Comparison of ENCODE assay signal across 2 cellular contexts in genomic region chr5:56282241-56282640, GRCh38.
TF ChIP-seq lines count a peak whose summit lies in the region.

No MANE protein-coding gene starts in this region.

TF ChIP-seq in IMR-90, 13 proteins besides CTCF, POLR2A, EP300 and RAD21 (continued from another document):
- no peak for TF ChIP-seq FOS (IDR thresholded peaks at IDR 0.05; ENCODE audit: low read depth, low read length)
- no peak for TF ChIP-seq MXI1 (IDR thresholded peaks at IDR 0.05; ENCODE audit: borderline replicate concordance, low read depth, low read length)
- TF ChIP-seq BHLHE40 (IDR thresholded peaks at IDR 0.05; ENCODE audit: low read depth, low read length): no peak
- no peak for TF ChIP-seq MAFK (IDR thresholded peaks at IDR 0.05; ENCODE audit: low read depth, low read length)
- TF ChIP-seq CEBPB (IDR thresholded peaks at IDR 0.05; ENCODE audit: low read depth, low read length): no peak
- no peak for TF ChIP-seq SMC3 (IDR thresholded peaks at IDR 0.05; ENCODE audit: low read depth, low read length)
- no peak for TF ChIP-seq ELK1 (IDR thresholded peaks at IDR 0.05; ENCODE audit: borderline replicate concordance, low read depth, low read length)
- TF ChIP-seq RCOR1 (IDR thresholded peaks at IDR 0.05; ENCODE audit: insufficient replicate concordance, low read length): no peak
- no peak for TF ChIP-seq USF2 (IDR thresholded peaks at IDR 0.05; ENCODE audit: low read depth, low read length)

TF ChIP-seq in endothelial cell of umbilical vein, 7 proteins besides CTCF, POLR2A, EP300 and RAD21 (continued from another document):
- TF ChIP-seq EZH2 (IDR thresholded peaks at IDR 0.05; ENCODE audit: borderline replicate concordance, low read depth, low read length, severe bottlenecking): no peak
- TF ChIP-seq POLR2AphosphoS5 (IDR thresholded peaks at IDR 0.05; ENCODE audit: insufficient read depth, low read depth, low read length): no peak
- no peak for TF ChIP-seq GATA2 (IDR thresholded peaks at IDR 0.05; ENCODE audit: insufficient read depth, insufficient read length, low read depth, low read length)
- TF ChIP-seq JUN (IDR thresholded peaks at IDR 0.05; ENCODE audit: borderline replicate concordance, insufficient read depth, insufficient read length, low read depth): no peak
- no peak for TF ChIP-seq FOS (IDR thresholded peaks at IDR 0.05; ENCODE audit: borderline replicate concordance, insufficient read depth, low read length)
